Comparison of ENCODE assay signal across 16 cellular contexts in genomic region chr19:16260160-16260793, GRCh38.
A peak's percentile ranks its signal among the peaks of the same experiment; 100 is the strongest.
DNase-seq lines count a peak whose midpoint lies in the region; ATAC-seq, FAIRE-seq and TF ChIP-seq lines count a peak whose summit lies in the region.
"Had no signal": no experiment of that assay in that cellular context is flagged by ENCODE, and none has a peak within 500 bp of the region (broad histone marks: within the 10 kb centered on the region; RNA-seq: fewer than 3 reads in every experiment).

No MANE protein-coding gene starts in this region.

- peak in 1 of 5 donors; percentile 44 for DNase-seq in heart left ventricle
- DNase-seq in left ventricle myocardium superior = no peak
- DNase-seq in T-helper 17 cell = no peak
- DNase-seq in kidney = peak; percentile 54
- DNase-seq in thyroid gland = no peak
- DNase-seq in aorta = no peak
- no peak for DNase-seq in retina
- DNase-seq: activated naive CD8-positive, alpha-beta T cell treated with anti-CD3 and anti-CD28 coated beads for 36 hours; activated T-cell treated with anti-CD3 and anti-CD28 coated beads for 4 hours; foreskin fibroblast; mammary epithelial cell; NCI-H2081; NCI-H774 had no signal

- H3K27me3 ChIP-seq in heart left ventricle = no peaks in the 10 kb centered on the region
- H3K27me3 ChIP-seq in thyroid gland = no peaks in the 10 kb centered on the region
- no peaks in the 10 kb centered on the region for H3K27me3 ChIP-seq in aorta (ENCODE audit: control insufficient read depth in 1 of 2, insufficient read depth in 2 of 2, low read length in 1 of 2)

- TF ChIP-seq CTCF in heart left ventricle (IDR thresholded peaks at IDR 0.05) (no peak), kidney (IDR thresholded peaks at IDR 0.05; ENCODE audit: borderline replicate concordance, extremely low read depth, insufficient read depth) (no peak), thyroid gland (IDR thresholded peaks at IDR 0.05) (no peak)

- no peak for FAIRE-seq in kidney (lab: Jason Lieb, UNC)

- 88 to 95% (median 91%) methylated on average over 4 of the region's 4 CpGs for WGBS in heart left ventricle, 4 donors
- WGBS in thyroid gland, 2 donors = 66 to 83% methylated on average over 2 to 4 of the region's 4 CpGs
- WGBS in aorta, 2 donors = 85 to 89% methylated on average over 4 of the region's 4 CpGs

- no peak overlapping the region for H3K9ac ChIP-seq in kidney (ENCODE audit: low read length in 2 of 2)

- peak overlapping the region; percentile 19 for H3K4me3 Mint-ChIP-seq in T-helper 17 cell
- H3K4me3 Mint-ChIP-seq: activated naive CD8-positive, alpha-beta T cell treated with anti-CD3 and anti-CD28 coated beads for 36 hours; T-helper 1 cell treated with Interleukin-12 subunit alpha and Interleukin-12 subunit beta and Interleukin-4 antibody, amounts not matched to agents 30 μg/mL and 1 μg/mL, for 36 hours had no signal

- no peaks in the 10 kb centered on the region for H3K36me3 ChIP-seq in heart left ventricle
- H3K36me3 ChIP-seq in kidney (ENCODE audit: control insufficient read depth in 1 of 2, insufficient read depth in 2 of 2, low read length in 2 of 2) = no peaks in the 10 kb centered on the region
- H3K36me3 ChIP-seq in thyroid gland = no peaks in the 10 kb centered on the region
- no peaks in the 10 kb centered on the region for H3K36me3 ChIP-seq in aorta (ENCODE audit: control insufficient read depth in 1 of 2, insufficient read depth in 2 of 2, low read length in 1 of 2)
- H3K36me3 ChIP-seq: HAP-1 had no signal

- H3K4me1 ChIP-seq in heart left ventricle (peaks cover 3 to 55% (median 28%) of the 10 kb centered on the region in 12 donors), kidney (ENCODE audit: control insufficient read depth in 1 of 2, insufficient read depth in 1 of 2, low read depth in 1 of 2, low read length in 2 of 2) (peaks cover 0 to 14% of the 10 kb centered on the region in 2 donors), thyroid gland (peaks cover 14 to 24% of the 10 kb centered on the region in 2 donors), aorta (ENCODE audit: control insufficient read depth in 1 of 2, insufficient read depth in 2 of 2, low read length in 2 of 2) (no peaks in the 10 kb centered on the region)
- H3K4me1 ChIP-seq: HAP-1 had no signal

- peaks cover 35% of the 10 kb centered on the region for H3K4me1 Mint-ChIP-seq in T-helper 17 cell

- H3K9me3 ChIP-seq in heart left ventricle (no peaks in the 10 kb centered on the region), T-helper 17 cell (ENCODE audit: control insufficient read depth, low read length, poor library complexity, severe bottlenecking) (no peaks in the 10 kb centered on the region), kidney (ENCODE audit: control insufficient read depth in 1 of 2, low read length in 2 of 2) (no peaks in the 10 kb centered on the region), thyroid gland (no peaks in the 10 kb centered on the region), aorta (ENCODE audit: control insufficient read depth, low read length) (no peaks in the 10 kb centered on the region)
- H3K9me3 ChIP-seq: HAP-1 had no signal

- no peaks in the 10 kb centered on the region for H3K27me3 Mint-ChIP-seq in T-helper 17 cell

- intact Hi-C loops in heart left ventricle (cut with DNase I) = loop anchor here in 1 of 10 donors (2.0 kb wide), 1 partner anchor 19 kb away; no protein-coding TSS in a partner anchor
- intact Hi-C loops in left ventricle myocardium superior (cut with micrococcal nuclease) = no loop called here
- intact Hi-C loops in kidney (cut with DNase I) = no loop called here
- intact Hi-C loops in thyroid gland (cut with DNase I) = loop anchor here (10.0 kb wide), 1 partner anchor 55 kb away; no protein-coding TSS in a partner anchor
- intact Hi-C loops in aorta (cut with DNase I) = no loop called here

- H3K4me3 ChIP-seq in heart left ventricle (no peak overlapping the region), kidney (ENCODE audit: low read length in 2 of 2) (no peak overlapping the region), thyroid gland (replicated peaks in 1 of 3) (no peak overlapping the region), aorta (ENCODE audit: low read length in 2 of 2) (no peak overlapping the region)
- H3K4me3 ChIP-seq: HAP-1 had no signal

- H3K27ac ChIP-seq in heart left ventricle (peak overlapping the region; percentile 82 to 99 (median 90)), kidney (ENCODE audit: low read depth in 2 of 2, low read length in 2 of 2) (peak overlapping the region in 1 of 2 donors; percentile 88), thyroid gland (peak overlapping the region; percentile 25 to 95 (median 73)), aorta (ENCODE audit: low read depth in 1 of 2, low read length in 2 of 2) (no peak overlapping the region)

- no peaks in the 10 kb centered on the region for H3K36me3 Mint-ChIP-seq in T-helper 17 cell (ENCODE audit: low read depth)
- H3K36me3 Mint-ChIP-seq: activated naive CD8-positive, alpha-beta T cell treated with anti-CD3 and anti-CD28 coated beads for 36 hours had no signal

- TF ChIP-seq POLR2A in heart left ventricle (IDR thresholded peaks at IDR 0.05) (no peak), thyroid gland (IDR thresholded peaks at IDR 0.05) (no peak)

- peak overlapping the region; percentile 83 for H3K27ac Mint-ChIP-seq in T-helper 17 cell
- H3K27ac Mint-ChIP-seq: activated naive CD8-positive, alpha-beta T cell treated with anti-CD3 and anti-CD28 coated beads for 36 hours had no signal

- ATAC-seq in heart left ventricle (no peak), left ventricle myocardium superior (no peak), T-helper 17 cell (no peak), GM21447 (IDR thresholded peaks at IDR 0.05; ENCODE audit: unreplicated experiment) (no peak), aorta (ENCODE audit: low FRiP score) (no peak)

Comparison
In these comparisons a context has a peak if more than half of its experiments do, and no peak if none do; other contexts are left out.
1. H3K27ac ChIP-seq: peak in heart left ventricle (12 of 12) and thyroid gland (3 of 3); none in aorta (0 of 2).